Comparison of ENCODE assay signal across 22 cellular contexts in genomic region chr7:134154581-134155130, GRCh38. TPM values are rescaled to one million over a fixed set of nuclear protein-coding genes. Genes with fewer than 3 reads are reported as not detected.
DNase-seq lines count a peak whose midpoint lies in the region; ATAC-seq and TF ChIP-seq lines count a peak whose summit lies in the region.
"Had no signal": no experiment of that assay in that cellular context is flagged by ENCODE, and none has a peak within 500 bp of the region (broad histone marks: within the 10 kb centered on the region; RNA-seq: fewer than 3 reads in every experiment).

No MANE protein-coding gene starts in this region.

- no peaks in the 10 kb centered on the region for H3F3A ChIP-seq in GM23338 (replicated peaks; ENCODE audit: low read depth)

- no peak overlapping the region for H3K4me2 ChIP-seq in GM23338

- TF ChIP-seq POLR2A in GM18505 (IDR thresholded peaks at IDR 0.05; ENCODE audit: borderline replicate concordance, extremely low read depth, insufficient read depth, insufficient read length) = no peak

- H3K9me3 Mint-ChIP-seq in GM23338 (no peaks in the 10 kb centered on the region; the same call in 2 of the 3 replicates), progenitor cell of endocrine pancreas (ENCODE audit: low read depth) (peaks cover 6% of the 10 kb centered on the region)
- H3K9me3 Mint-ChIP-seq: activated CD4-positive, alpha-beta memory T cell treated with anti-CD3 and anti-CD28 coated beads, Interleukin-2, amount 10 ng/mL, durations not matched to agents 7 days and 5 days; central memory CD8-positive, alpha-beta T cell had no signal

- H4K20me1 ChIP-seq in GM23338 (replicated peaks; ENCODE audit: insufficient read depth) = no peaks in the 10 kb centered on the region

- no peaks in the 10 kb centered on the region for H3K79me2 ChIP-seq in GM23338 (replicated peaks; ENCODE audit: insufficient read depth)

- H3K4me1 Mint-ChIP-seq in GM23338 (peaks cover 36% of the 10 kb centered on the region), progenitor cell of endocrine pancreas (ENCODE audit: low read depth) (peaks cover 10% of the 10 kb centered on the region)
- H3K4me1 Mint-ChIP-seq: activated CD4-positive, alpha-beta memory T cell treated with anti-CD3 and anti-CD28 coated beads, Interleukin-2, amount 10 ng/mL, durations not matched to agents 7 days and 5 days; central memory CD8-positive, alpha-beta T cell had no signal

- no peak overlapping the region for H2AFZ ChIP-seq in GM23338

- H3K36me3 ChIP-seq in GM23338 (ENCODE audit: insufficient read depth) = no peaks in the 10 kb centered on the region; the same call in 1 of the 2 replicates
- H3K36me3 ChIP-seq: lower lobe of right lung, neutrophil, thoracic aorta had no signal

- peak overlapping the region; percentile 35; the same call in 1 of the 2 replicates for H3K27ac ChIP-seq in GM23338 (ENCODE audit: low read depth)
- H3K27ac ChIP-seq: dorsolateral prefrontal cortex, lower lobe of right lung, neutrophil, thoracic aorta had no signal

- H3K4me1 ChIP-seq in GM23338 (ENCODE audit: insufficient read depth) = peaks cover 34% of the 10 kb centered on the region
- H3K4me1 ChIP-seq: lower lobe of right lung had no signal

- TF ChIP-seq CTCF in GM23338 (conservative IDR thresholded peaks at IDR 0.05; ENCODE audit: low read depth in 2 of 2) (no peak), fibroblast of mammary gland (conservative IDR thresholded peaks at IDR 0.05; ENCODE audit: control insufficient read depth, insufficient read depth, low read depth, low read length) (no peak), progenitor cell of endocrine pancreas (IDR thresholded peaks at IDR 0.05; ENCODE audit: unreplicated experiment) (no peak)

- H3K4me3 ChIP-seq in GM23338 (no peak overlapping the region), fibroblast of mammary gland (ENCODE audit: control insufficient read depth, low read depth, low read length) (no peak overlapping the region)
- H3K4me3 ChIP-seq: dorsolateral prefrontal cortex, lower lobe of right lung, thoracic aorta had no signal

- ATAC-seq in GM23338 = no peak
- ATAC-seq in GM18505 (IDR thresholded peaks at IDR 0.05; ENCODE audit: unreplicated experiment) = no peak

- in situ Hi-C loops in SK-MEL-5 (cut with HindIII; ENCODE audit: low pct_unique_long_range_greater_than_20kb, low sequenced_read_pairs) = no loop called here

- no peaks in the 10 kb centered on the region for H3K27me3 Mint-ChIP-seq in GM23338 (ENCODE audit: insufficient read depth, low read depth, poor library complexity)
- H3K27me3 Mint-ChIP-seq in progenitor cell of endocrine pancreas = no peaks in the 10 kb centered on the region

- H3K36me3 Mint-ChIP-seq in GM23338 (ENCODE audit: low read depth) (peaks cover 8% of the 10 kb centered on the region; the same call in 2 of the 3 replicates), progenitor cell of endocrine pancreas (ENCODE audit: insufficient read depth) (no peaks in the 10 kb centered on the region)

- H3K9me2 ChIP-seq in GM23338 (ENCODE audit: insufficient read depth) = no peaks in the 10 kb centered on the region

- no peak for DNase-seq in GM23338 (ENCODE audit: low spot score)
- DNase-seq in SK-MEL-5 (ENCODE audit: low read depth, low spot score) = peak; percentile 37
- peak; percentile 47 for DNase-seq in fibroblast of mammary gland (ENCODE audit: low read depth)
- DNase-seq in activated CD8-positive, alpha-beta memory T cell treated with anti-CD3 and anti-CD28 coated beads, Interleukin-2, amount 50 U/mL, for 48 hours = no peak
- no peak for DNase-seq in progenitor cell of endocrine pancreas (ENCODE audit: low spot score, unreplicated experiment)
- DNase-seq in CD1c-positive myeloid dendritic cell (ENCODE audit: extremely low spot score) = no peak
- DNase-seq: activated CD4-positive, alpha-beta memory T cell treated with anti-CD3 and anti-CD28 coated beads, Interleukin-2, amount 10 ng/mL, durations not matched to agents 7 days and 5 days; activated CD4-positive, CD25-positive, alpha-beta regulatory T cell; activated naive CD4-positive, alpha-beta T cell; amygdala; DMS53; dorsolateral prefrontal cortex; GOT3; hippocampal formation; lower lobe of right lung; NCI-H1417 treated with DMSO at 0.1 percent for 48 hours; small intestine; stimulated activated naive CD4-positive, alpha-beta T cell had no signal

- H3K27me3 ChIP-seq in GM23338 (ENCODE audit: insufficient read depth) = no peaks in the 10 kb centered on the region
- H3K27me3 ChIP-seq: dorsolateral prefrontal cortex had no signal

- H3K27ac Mint-ChIP-seq in GM23338 = 0 out of 2 replicates have a peak overlapping the region, but pooled peaks have one; percentile 43
- H3K27ac Mint-ChIP-seq in progenitor cell of endocrine pancreas = no peak overlapping the region
- H3K27ac Mint-ChIP-seq: activated CD4-positive, alpha-beta memory T cell treated with anti-CD3 and anti-CD28 coated beads, Interleukin-2, amount 10 ng/mL, durations not matched to agents 7 days and 5 days had no signal

- no peak overlapping the region for H3K4me3 Mint-ChIP-seq in GM23338
- no peak overlapping the region for H3K4me3 Mint-ChIP-seq in progenitor cell of endocrine pancreas (ENCODE audit: low read depth)
- H3K4me3 Mint-ChIP-seq: activated CD4-positive, alpha-beta memory T cell treated with anti-CD3 and anti-CD28 coated beads, Interleukin-2, amount 10 ng/mL, durations not matched to agents 7 days and 5 days; central memory CD8-positive, alpha-beta T cell had no signal

TF ChIP-seq in GM23338, 12 proteins besides CTCF, POLR2A, EP300 and RAD21:
- no peak for TF ChIP-seq POLR2AphosphoS5 (IDR thresholded peaks at IDR 0.05; ENCODE audit: low read depth)
- TF ChIP-seq NANOG (IDR thresholded peaks at IDR 0.05; ENCODE audit: borderline replicate concordance) = no peak
- no peak for TF ChIP-seq STAT1 (IDR thresholded peaks at IDR 0.05; ENCODE audit: unreplicated experiment)
- no peak for TF ChIP-seq ZNF114 (CRISPR knock-in tag; IDR thresholded peaks at IDR 0.05)
- TF ChIP-seq EZH2 (IDR thresholded peaks at IDR 0.05; ENCODE audit: low read depth, unreplicated experiment) = no peak
- TF ChIP-seq EZH2phosphoT487 (IDR thresholded peaks at IDR 0.05; ENCODE audit: unreplicated experiment) = no peak
- TF ChIP-seq ETS1 (IDR thresholded peaks at IDR 0.05) = no peak
TF ChIP-seq in GM23338: peak in this region for 0.

RNA-seq across cellular contexts. Expression of gene LRGUK, which starts 27.5 kb away (rescaled TPM):
- total RNA-seq in GM23338 (2014; rRNA removed; shearing (Covaris generic)) = 3.8 and 7.1 TPM in 2 replicates
- polyA plus RNA-seq in GM23338 (2016; fragmentation: Nextera tagmentation; extraction: Ambion mirVana) = 2.4 and 2.6 TPM in 2 replicates
- total RNA-seq in SK-MEL-5 (2014; rRNA removed; shearing (Covaris generic)) = 9.9 TPM in 2 replicates
- 5.6 and 6.0 TPM in 2 replicates for polyA plus RNA-seq in SK-MEL-5 (2015; cell fraction: cytosol; rRNA removed)
- polyA plus RNA-seq in SK-MEL-5 (2015; cell fraction: nucleus; rRNA removed) = 6.7 and 8.7 TPM in 2 replicates
- 2.6 and 2.9 TPM in 2 replicates for total RNA-seq in progenitor cell of endocrine pancreas

Comparison
In these comparisons a context has a peak if more than half of its experiments do, and no peak if none do; other contexts are left out.
1. DNase-seq: peak in SK-MEL-5 (single experiment) and fibroblast of mammary gland (single experiment); none in GM23338 (single experiment), activated CD8-positive, alpha-beta memory T cell treated with anti-CD3 and anti-CD28 coated beads, Interleukin-2, amount 50 U/mL, for 48 hours (single experiment), progenitor cell of endocrine pancreas (single experiment) and CD1c-positive myeloid dendritic cell (single experiment).